1 cellular context compared by ENCODE assay signal in genomic region chrX:47158131-47158530, GRCh38.
TF ChIP-seq lines count a peak whose summit lies in the region.

No MANE protein-coding gene starts in this region.

TF ChIP-seq in GM23338, 12 proteins besides CTCF, POLR2A, EP300 and RAD21 (continued from another document):
- no peak for TF ChIP-seq ZNF462 (CRISPR knock-in tag; IDR thresholded peaks at IDR 0.05)
- TF ChIP-seq ZNF331 (CRISPR knock-in tag; IDR thresholded peaks at IDR 0.05; ENCODE audit: low read depth) = no peak
- TF ChIP-seq JUNB (IDR thresholded peaks at IDR 0.05; ENCODE audit: unreplicated experiment) = no peak
- TF ChIP-seq EZH2 (IDR thresholded peaks at IDR 0.05; ENCODE audit: low read depth, unreplicated experiment) = no peak
- no peak for TF ChIP-seq POLR2AphosphoS5 (IDR thresholded peaks at IDR 0.05; ENCODE audit: low read depth)
- no peak for TF ChIP-seq ZNF114 (CRISPR knock-in tag; IDR thresholded peaks at IDR 0.05)
TF ChIP-seq in GM23338: peak in this region for 0.
